ENCODE assay signal across 1 cellular context in genomic region chr3:100047455-100048141, GRCh38.
TF ChIP-seq lines count a peak whose summit lies in the region.

No MANE protein-coding gene starts in this region.

TF ChIP-seq in GM12878, 131 proteins besides CTCF, POLR2A, EP300 and RAD21 (continued from another document and continues in another):
- peak; percentile 48; the same call in 1 of the 2 replicates for TF ChIP-seq ATF7 (IDR thresholded peaks at IDR 0.05; ENCODE audit: low read depth)
- TF ChIP-seq SUZ12 (IDR thresholded peaks at IDR 0.05; ENCODE audit: unreplicated experiment), result no peak
- no peak for TF ChIP-seq HDAC6 (IDR thresholded peaks at IDR 0.05; ENCODE audit: unreplicated experiment)
- no peak for TF ChIP-seq TBL1XR1 (IDR thresholded peaks at IDR 0.05; ENCODE audit: low read depth, low read length)
- no peak for TF ChIP-seq FOS (IDR thresholded peaks at IDR 0.05; ENCODE audit: borderline replicate concordance, extremely low read depth, insufficient read length)
- peak; percentile 57; the same call in 1 of the 2 replicates for TF ChIP-seq SPI1 (IDR thresholded peaks at IDR 0.05; ENCODE audit: borderline replicate concordance, insufficient read depth, low read depth, low read length)
- TF ChIP-seq CBFB (IDR thresholded peaks at IDR 0.05; ENCODE audit: low read depth), result peak; percentile 27; the same call in 1 of the 2 replicates
- no peak for TF ChIP-seq CHD2 (IDR thresholded peaks at IDR 0.05; ENCODE audit: borderline replicate concordance, low read depth, low read length)
- TF ChIP-seq SMARCA5 (IDR thresholded peaks at IDR 0.05), result no peak
- peak; percentile 94 for TF ChIP-seq NR2F1 (conservative IDR thresholded peaks at IDR 0.05)
- no peak for TF ChIP-seq KDM1A (IDR thresholded peaks at IDR 0.05; ENCODE audit: borderline replicate concordance)
- TF ChIP-seq GATAD2B (conservative IDR thresholded peaks at IDR 0.05; ENCODE audit: low read depth), result no peak; the same call in 1 of the 2 replicates
- TF ChIP-seq RFX5 (IDR thresholded peaks at IDR 0.05; ENCODE audit: low read depth, low read length), result no peak
- TF ChIP-seq SMAD5 (IDR thresholded peaks at IDR 0.05; ENCODE audit: low read depth), result 0 out of 2 replicates have a peak, but pooled peaks have one; percentile 29
- no peak for TF ChIP-seq KAT2A (conservative IDR thresholded peaks at IDR 0.05; ENCODE audit: control insufficient read depth, low read depth, low read length)
- TF ChIP-seq, protein P1, sequence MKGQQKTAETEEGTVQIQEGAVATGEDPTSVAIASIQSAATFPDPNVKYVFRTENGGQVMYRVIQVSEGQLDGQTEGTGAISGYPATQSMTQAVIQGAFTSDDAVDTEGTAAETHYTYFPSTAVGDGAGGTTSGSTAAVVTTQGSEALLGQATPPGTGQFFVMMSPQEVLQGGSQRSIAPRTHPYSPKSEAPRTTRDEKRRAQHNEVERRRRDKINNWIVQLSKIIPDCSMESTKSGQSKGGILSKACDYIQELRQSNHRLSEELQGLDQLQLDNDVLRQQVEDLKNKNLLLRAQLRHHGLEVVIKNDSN (IDR thresholded peaks at IDR 0.05; ENCODE audit: borderline replicate concordance, extremely low read length, insufficient read depth, low read depth, low read length), result no peak
- TF ChIP-seq CREM (IDR thresholded peaks at IDR 0.05; ENCODE audit: low read depth), result peak; percentile 38
- TF ChIP-seq E2F8 (IDR thresholded peaks at IDR 0.05; ENCODE audit: low read depth, partially characterized antibody), result no peak
- TF ChIP-seq BCL3 (IDR thresholded peaks at IDR 0.05; ENCODE audit: borderline replicate concordance, insufficient read depth, low read depth, low read length, poor library complexity, severe bottlenecking), result peak; percentile 91
- no peak for TF ChIP-seq STAT1 (conservative IDR thresholded peaks at IDR 0.05)
- no peak for TF ChIP-seq CREB1 (IDR thresholded peaks at IDR 0.05; ENCODE audit: low read depth)
- TF ChIP-seq IRF5 (IDR thresholded peaks at IDR 0.05; ENCODE audit: borderline replicate concordance), result no peak
- TF ChIP-seq MYC (IDR thresholded peaks at IDR 0.05; ENCODE audit: insufficient read depth, insufficient read length, insufficient replicate concordance, low read length, severe bottlenecking), result no peak
- no peak for TF ChIP-seq SIN3A (IDR thresholded peaks at IDR 0.05; ENCODE audit: low read depth, low read length)
- peak; percentile 82; the same call in 1 of the 2 replicates for TF ChIP-seq PAX5 (IDR thresholded peaks at IDR 0.05; ENCODE audit: borderline replicate concordance, low read depth, low read length)
- no peak for TF ChIP-seq SREBF2 (IDR thresholded peaks at IDR 0.05; ENCODE audit: low read length)
- TF ChIP-seq TCF12 (IDR thresholded peaks at IDR 0.05; ENCODE audit: low read depth, low read length), result peak; percentile 68
- 0 out of 2 replicates have a peak, but pooled peaks have one; percentile 43 for TF ChIP-seq JUND (IDR thresholded peaks at IDR 0.05; ENCODE audit: low read depth, low read length)
- peak; percentile 4; the same call in 1 of the 2 replicates for TF ChIP-seq ZNF384 (IDR thresholded peaks at IDR 0.05; ENCODE audit: borderline replicate concordance, low read depth, low read length)
- TF ChIP-seq NR2C1 (IDR thresholded peaks at IDR 0.05), result no peak
- peak; percentile 69 for TF ChIP-seq ATF2 (IDR thresholded peaks at IDR 0.05; ENCODE audit: low read length)
- TF ChIP-seq, protein P2, sequence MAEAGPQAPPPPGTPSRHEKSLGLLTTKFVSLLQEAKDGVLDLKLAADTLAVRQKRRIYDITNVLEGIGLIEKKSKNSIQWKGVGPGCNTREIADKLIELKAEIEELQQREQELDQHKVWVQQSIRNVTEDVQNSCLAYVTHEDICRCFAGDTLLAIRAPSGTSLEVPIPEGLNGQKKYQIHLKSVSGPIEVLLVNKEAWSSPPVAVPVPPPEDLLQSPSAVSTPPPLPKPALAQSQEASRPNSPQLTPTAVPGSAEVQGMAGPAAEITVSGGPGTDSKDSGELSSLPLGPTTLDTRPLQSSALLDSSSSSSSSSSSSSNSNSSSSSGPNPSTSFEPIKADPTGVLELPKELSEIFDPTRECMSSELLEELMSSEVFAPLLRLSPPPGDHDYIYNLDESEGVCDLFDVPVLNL (IDR thresholded peaks at IDR 0.05; ENCODE audit: low read depth, low read length), result no peak
- TF ChIP-seq ZBTB11 (CRISPR knock-in tag; IDR thresholded peaks at IDR 0.05), result no peak
- no peak for TF ChIP-seq EZH2 (IDR thresholded peaks at IDR 0.05; ENCODE audit: borderline replicate concordance, control insufficient read depth, low read depth, low read length)
- TF ChIP-seq ZNF592 (IDR thresholded peaks at IDR 0.05), result no peak
- TF ChIP-seq TAF1 (IDR thresholded peaks at IDR 0.05; ENCODE audit: borderline replicate concordance, low read depth, low read length), result 0 out of 2 replicates have a peak, but pooled peaks have one; percentile 15
- TF ChIP-seq TARDBP (IDR thresholded peaks at IDR 0.05; ENCODE audit: borderline replicate concordance), result no peak
- TF ChIP-seq SIX5 (IDR thresholded peaks at IDR 0.05; ENCODE audit: low read depth, low read length, severe bottlenecking), result no peak
- peak; percentile 96 for TF ChIP-seq RUNX3 (IDR thresholded peaks at IDR 0.05; ENCODE audit: low read length)
- peak; percentile 47; the same call in 1 of the 2 replicates for TF ChIP-seq GABPA (IDR thresholded peaks at IDR 0.05; ENCODE audit: low read depth)
- no peak for TF ChIP-seq HSF1 (IDR thresholded peaks at IDR 0.05; ENCODE audit: low read depth, low read length)
- no peak for TF ChIP-seq PML (IDR thresholded peaks at IDR 0.05; ENCODE audit: low read length)
- TF ChIP-seq ZNF274 (IDR thresholded peaks at IDR 0.05; ENCODE audit: insufficient read depth, insufficient read length), result no peak
- TF ChIP-seq SUPT20H (IDR thresholded peaks at IDR 0.05; ENCODE audit: borderline replicate concordance, control insufficient read depth, low read depth, low read length), result no peak
- peak; percentile 93 for TF ChIP-seq BCL11A (IDR thresholded peaks at IDR 0.05; ENCODE audit: low read depth, low read length)
